Comparison of ENCODE assay signal across 8 cellular contexts in the genomic region with DNA sequence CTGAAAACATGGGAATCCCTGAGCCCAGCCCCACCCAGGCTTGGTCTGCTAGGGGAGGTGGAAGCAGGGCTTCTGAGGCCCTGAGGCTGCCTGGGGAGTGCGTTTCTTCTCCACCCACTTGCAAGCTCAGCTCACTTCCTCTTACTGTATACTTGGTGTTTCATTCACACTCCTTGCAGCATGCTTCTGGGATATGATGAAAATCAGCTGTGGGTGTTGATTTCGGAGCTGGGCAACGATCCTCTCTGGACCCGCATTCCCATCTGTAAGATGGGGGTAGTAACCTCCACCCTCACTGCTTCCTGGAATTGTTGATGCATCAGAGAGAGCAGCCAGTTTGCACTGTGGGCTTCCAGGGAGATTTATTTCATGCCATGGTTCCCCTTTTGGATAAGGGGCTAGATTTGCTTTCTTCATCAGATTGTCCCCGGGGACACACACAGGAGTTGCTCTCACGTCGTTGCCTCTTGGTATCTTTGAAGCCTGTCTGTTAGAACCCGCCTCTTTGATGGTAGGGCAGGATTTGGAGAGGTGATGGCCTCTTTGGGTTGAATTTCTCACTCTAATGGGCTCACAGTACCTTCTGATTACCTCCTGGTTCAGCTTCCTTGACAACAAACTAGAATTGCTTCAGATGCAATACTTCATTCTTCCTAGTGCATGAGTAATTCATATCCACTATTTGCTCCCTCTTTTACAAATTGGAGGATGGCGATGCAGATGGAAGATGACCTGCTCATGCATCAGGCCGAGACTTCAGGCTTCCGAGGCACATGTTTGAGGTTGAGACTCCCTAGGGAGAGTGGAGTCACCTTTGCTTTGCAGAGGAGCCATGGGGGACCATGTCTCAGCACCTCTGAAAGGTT. TPM values are rescaled to one million over a fixed set of nuclear protein-coding genes. Genes with fewer than 3 reads are reported as not detected.
DNase-seq lines count a peak whose midpoint lies in the region; ATAC-seq, FAIRE-seq and TF ChIP-seq lines count a peak whose summit lies in the region.

No MANE protein-coding gene starts in this region.

- CTCF ChIA-PET in activated CD8-positive, alpha-beta T cell treated with anti-CD3 and anti-CD28 coated beads, Interleukin-2, amount 10 ng/mL, durations not matched to agents 7 days and 5 days (lab: Charles Lee), result interaction anchor here (1.1 to 2.6 kb wide), 4 partner anchors 8 to 61 kb away, joined by 3 to 10 read pairs (median 6); no protein-coding TSS in a partner anchor

- H3K27ac Mint-ChIP-seq in activated CD8-positive, alpha-beta T cell treated with anti-CD3 and anti-CD28 coated beads, Interleukin-2, amount 10 ng/mL, durations not matched to agents 7 days and 5 days, result peak overlapping the region; percentile 76

- FAIRE-seq in kidney (lab: Jason Lieb, UNC), result no peak

- intact Hi-C loops in kidney (cut with DNase I), result no loop called here
- intact Hi-C loops in dorsolateral prefrontal cortex (cut with DNase I), result no loop called here

- no peaks in the 10 kb centered on the region for H3K9me3 Mint-ChIP-seq in activated CD8-positive, alpha-beta T cell treated with anti-CD3 and anti-CD28 coated beads, Interleukin-2, amount 10 ng/mL, durations not matched to agents 7 days and 5 days (ENCODE audit: insufficient read depth)

- H3K36me3 ChIP-seq in kidney (ENCODE audit: control insufficient read depth in 1 of 2, insufficient read depth in 2 of 2, low read length in 2 of 2), result no peaks in the 10 kb centered on the region

- H3K4me3 Mint-ChIP-seq in activated CD8-positive, alpha-beta T cell treated with anti-CD3 and anti-CD28 coated beads, Interleukin-2, amount 10 ng/mL, durations not matched to agents 7 days and 5 days, result peak overlapping the region; percentile 33

- H3K9ac ChIP-seq in kidney (ENCODE audit: low read length in 2 of 2), result peak overlapping the region in 1 of 2 donors; percentile 15

- no peaks in the 10 kb centered on the region for H3K27me3 ChIP-seq in dorsolateral prefrontal cortex

- H3K9me3 ChIP-seq in kidney (ENCODE audit: control insufficient read depth in 1 of 2, low read length in 2 of 2), result no peaks in the 10 kb centered on the region

- peaks cover 9% of the 10 kb centered on the region for H3K36me3 Mint-ChIP-seq in activated CD8-positive, alpha-beta T cell treated with anti-CD3 and anti-CD28 coated beads, Interleukin-2, amount 10 ng/mL, durations not matched to agents 7 days and 5 days (ENCODE audit: low read depth)

- H3K27ac ChIP-seq in kidney (ENCODE audit: low read depth in 2 of 2, low read length in 2 of 2) (peak overlapping the region; percentile 33 to 74), dorsolateral prefrontal cortex (peak overlapping the region in 5 of 59 donors; percentile 0 to 71 (median 21))

- H3K4me3 ChIP-seq in kidney (ENCODE audit: low read length in 2 of 2) (no peak overlapping the region), dorsolateral prefrontal cortex (no peak overlapping the region)

- H3K4me1 Mint-ChIP-seq in activated CD8-positive, alpha-beta T cell treated with anti-CD3 and anti-CD28 coated beads, Interleukin-2, amount 10 ng/mL, durations not matched to agents 7 days and 5 days (ENCODE audit: low read depth), result peaks cover 89% of the 10 kb centered on the region

- POLR2A ChIA-PET in activated CD8-positive, alpha-beta T cell treated with anti-CD3 and anti-CD28 coated beads, Interleukin-2, amount 10 ng/mL, durations not matched to agents 7 days and 5 days (lab: Charles Lee), result interaction anchor here (0.6 kb wide), 1 partner anchor 637 kb away, joined by 3 read pairs; no protein-coding TSS in a partner anchor

- ATAC-seq in HG02642 (IDR thresholded peaks at IDR 0.05; ENCODE audit: poor library complexity, unreplicated experiment) (peak; percentile 45), HG03432 (IDR thresholded peaks at IDR 0.05; ENCODE audit: unreplicated experiment) (no peak), GM21717 (IDR thresholded peaks at IDR 0.05; ENCODE audit: unreplicated experiment) (no peak), HG03045 (IDR thresholded peaks at IDR 0.05; ENCODE audit: unreplicated experiment) (no peak)
- ATAC-seq in activated CD8-positive, alpha-beta T cell treated with anti-CD3 and anti-CD28 coated beads, Interleukin-2, amount 10 ng/mL, durations not matched to agents 7 days and 5 days, result peak; percentile 43

- no peaks in the 10 kb centered on the region for H3K27me3 Mint-ChIP-seq in activated CD8-positive, alpha-beta T cell treated with anti-CD3 and anti-CD28 coated beads, Interleukin-2, amount 10 ng/mL, durations not matched to agents 7 days and 5 days (ENCODE audit: low read depth)

- peak; percentile 41 for DNase-seq in EL
- DNase-seq in activated CD8-positive, alpha-beta T cell treated with anti-CD3 and anti-CD28 coated beads, Interleukin-2, amount 10 ng/mL, durations not matched to agents 7 days and 5 days, result peak; percentile 30
- DNase-seq in kidney, result peak; percentile 80
- DNase-seq in dorsolateral prefrontal cortex, result no peak

- H3K4me1 ChIP-seq in kidney (ENCODE audit: control insufficient read depth in 1 of 2, insufficient read depth in 1 of 2, low read depth in 1 of 2, low read length in 2 of 2), result peaks cover 67 to 78% of the 10 kb centered on the region in 2 donors

- no peak for TF ChIP-seq CTCF in kidney (IDR thresholded peaks at IDR 0.05; ENCODE audit: borderline replicate concordance, extremely low read depth, insufficient read depth)
- TF ChIP-seq CTCF in dorsolateral prefrontal cortex (IDR thresholded peaks at IDR 0.05 in 54 of 56, conservative IDR thresholded peaks at IDR 0.05 in 2 of 56; ENCODE audit: low read depth in 1 of 56, partially characterized antibody in 56 of 56), result no peak

RNA-seq across cellular contexts. Expression of gene BCR, which starts 40.4 kb away (rescaled TPM):
- total RNA-seq in activated CD8-positive, alpha-beta T cell treated with anti-CD3 and anti-CD28 coated beads, Interleukin-2, amount 10 ng/mL, durations not matched to agents 7 days and 5 days, result 10 to 100 TPM; 31.1 to 31.9 TPM
- total RNA-seq in kidney (97.7 TPM), dorsolateral prefrontal cortex (100 to 1,000 TPM in 90 of 120 experiments, 10 to 100 TPM in 30; 54.7 to 211 (median 113) TPM)
- polyA plus RNA-seq in kidney (ENCODE audit: insufficient read depth, low read depth, low replicate concordance), result 45.0 TPM

Comparison
In these comparisons a context has a peak if more than half of its experiments do, and no peak if none do; other contexts are left out.
1. DNase-seq: peak in EL (single experiment), activated CD8-positive, alpha-beta T cell treated with anti-CD3 and anti-CD28 coated beads, Interleukin-2, amount 10 ng/mL, durations not matched to agents 7 days and 5 days (single experiment) and kidney (single experiment); none in dorsolateral prefrontal cortex (0 of 10).
2. ATAC-seq: peak in HG02642 (single experiment) and activated CD8-positive, alpha-beta T cell treated with anti-CD3 and anti-CD28 coated beads, Interleukin-2, amount 10 ng/mL, durations not matched to agents 7 days and 5 days (single experiment); none in HG03432 (single experiment), GM21717 (single experiment) and HG03045 (single experiment).